1 cellular context compared by ENCODE assay signal in the genomic region with DNA sequence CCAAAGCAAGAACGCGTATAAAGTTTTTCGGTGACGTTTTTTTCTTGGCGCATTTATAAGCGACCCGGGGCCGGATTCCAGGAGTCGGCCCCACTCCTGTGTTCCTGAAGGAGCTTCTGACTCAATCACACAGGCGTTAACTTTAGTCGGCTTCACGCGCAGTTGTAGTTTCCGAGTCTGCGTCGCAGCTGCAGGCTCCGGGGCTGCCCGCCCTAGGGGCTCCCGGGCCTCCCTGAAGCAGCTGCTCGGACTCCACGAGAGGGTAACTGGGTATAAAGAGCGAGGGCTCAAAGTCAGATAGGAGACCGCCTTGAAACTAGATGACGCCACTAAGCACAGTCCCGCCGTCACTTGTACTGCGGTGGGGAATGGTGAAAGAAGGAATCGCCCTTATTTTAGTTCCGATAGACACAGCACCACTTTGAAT.
TF ChIP-seq lines count a peak whose summit lies in the region.

No MANE protein-coding gene starts in this region.

TF ChIP-seq in GM12878, 131 proteins besides CTCF, POLR2A, EP300 and RAD21:
- 0 out of 2 replicates have a peak, but pooled peaks have one; percentile 11 for TF ChIP-seq TCF12 (IDR thresholded peaks at IDR 0.05; ENCODE audit: low read depth, low read length)
- TF ChIP-seq CREB1 (IDR thresholded peaks at IDR 0.05; ENCODE audit: low read depth), result peak; percentile 81
- no peak for TF ChIP-seq FOXK2 (IDR thresholded peaks at IDR 0.05)
- TF ChIP-seq, protein P1, sequence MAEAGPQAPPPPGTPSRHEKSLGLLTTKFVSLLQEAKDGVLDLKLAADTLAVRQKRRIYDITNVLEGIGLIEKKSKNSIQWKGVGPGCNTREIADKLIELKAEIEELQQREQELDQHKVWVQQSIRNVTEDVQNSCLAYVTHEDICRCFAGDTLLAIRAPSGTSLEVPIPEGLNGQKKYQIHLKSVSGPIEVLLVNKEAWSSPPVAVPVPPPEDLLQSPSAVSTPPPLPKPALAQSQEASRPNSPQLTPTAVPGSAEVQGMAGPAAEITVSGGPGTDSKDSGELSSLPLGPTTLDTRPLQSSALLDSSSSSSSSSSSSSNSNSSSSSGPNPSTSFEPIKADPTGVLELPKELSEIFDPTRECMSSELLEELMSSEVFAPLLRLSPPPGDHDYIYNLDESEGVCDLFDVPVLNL (IDR thresholded peaks at IDR 0.05; ENCODE audit: low read depth, low read length), result no peak
- TF ChIP-seq ETV6 (conservative IDR thresholded peaks at IDR 0.05 in 1 of 2, IDR thresholded peaks at IDR 0.05 in 1 of 2; ENCODE audit: borderline replicate concordance in 1 of 2, low read depth in 1 of 2), result no peak
- TF ChIP-seq JUND (IDR thresholded peaks at IDR 0.05; ENCODE audit: low read depth, low read length), result no peak
- TF ChIP-seq POLR2AphosphoS5 (IDR thresholded peaks at IDR 0.05; ENCODE audit: low read length), result 0 out of 2 replicates have a peak, but pooled peaks have one; percentile 46
- TF ChIP-seq CREM (IDR thresholded peaks at IDR 0.05; ENCODE audit: low read depth), result 0 out of 2 replicates have a peak, but pooled peaks have one; percentile 46
- no peak for TF ChIP-seq SIX5 (IDR thresholded peaks at IDR 0.05; ENCODE audit: low read depth, low read length, severe bottlenecking)
- 0 out of 2 replicates have a peak, but pooled peaks have one; percentile 28 for TF ChIP-seq TAF1 (IDR thresholded peaks at IDR 0.05; ENCODE audit: borderline replicate concordance, low read depth, low read length)
- no peak for TF ChIP-seq ZNF384 (IDR thresholded peaks at IDR 0.05; ENCODE audit: borderline replicate concordance, low read depth, low read length)
- TF ChIP-seq NKRF (conservative IDR thresholded peaks at IDR 0.05), result no peak
- no peak for TF ChIP-seq POU2F2 (IDR thresholded peaks at IDR 0.05; ENCODE audit: borderline replicate concordance, low read depth, low read length)
- TF ChIP-seq TCF7 (IDR thresholded peaks at IDR 0.05; ENCODE audit: borderline replicate concordance), result no peak
